Comparison of ENCODE assay signal across 1 cellular context in the genomic region with DNA sequence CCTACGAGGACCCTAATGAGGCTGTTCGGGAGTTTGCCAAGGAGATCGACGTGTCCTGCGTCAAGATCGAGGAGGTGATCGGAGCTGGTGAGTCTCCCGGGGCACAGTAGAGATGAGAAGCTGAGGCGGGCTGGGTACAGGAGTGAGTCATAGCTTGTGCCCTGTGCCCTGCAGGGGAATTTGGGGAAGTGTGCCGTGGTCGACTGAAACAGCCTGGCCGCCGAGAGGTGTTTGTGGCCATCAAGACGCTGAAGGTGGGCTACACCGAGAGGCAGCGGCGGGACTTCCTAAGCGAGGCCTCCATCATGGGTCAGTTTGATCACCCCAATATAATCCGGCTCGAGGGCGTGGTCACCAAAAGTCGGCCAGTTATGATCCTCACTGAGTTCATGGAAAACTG.
TF ChIP-seq lines count a peak whose summit lies in the region.

No MANE protein-coding gene starts in this region.

TF ChIP-seq in GM12878, 131 proteins besides CTCF, POLR2A, EP300 and RAD21:
- TF ChIP-seq NFIC (IDR thresholded peaks at IDR 0.05; ENCODE audit: low read depth, low read length) (no peak), SP1 (IDR thresholded peaks at IDR 0.05; ENCODE audit: low read depth, low read length) (no peak)
- TF ChIP-seq, protein P1, sequence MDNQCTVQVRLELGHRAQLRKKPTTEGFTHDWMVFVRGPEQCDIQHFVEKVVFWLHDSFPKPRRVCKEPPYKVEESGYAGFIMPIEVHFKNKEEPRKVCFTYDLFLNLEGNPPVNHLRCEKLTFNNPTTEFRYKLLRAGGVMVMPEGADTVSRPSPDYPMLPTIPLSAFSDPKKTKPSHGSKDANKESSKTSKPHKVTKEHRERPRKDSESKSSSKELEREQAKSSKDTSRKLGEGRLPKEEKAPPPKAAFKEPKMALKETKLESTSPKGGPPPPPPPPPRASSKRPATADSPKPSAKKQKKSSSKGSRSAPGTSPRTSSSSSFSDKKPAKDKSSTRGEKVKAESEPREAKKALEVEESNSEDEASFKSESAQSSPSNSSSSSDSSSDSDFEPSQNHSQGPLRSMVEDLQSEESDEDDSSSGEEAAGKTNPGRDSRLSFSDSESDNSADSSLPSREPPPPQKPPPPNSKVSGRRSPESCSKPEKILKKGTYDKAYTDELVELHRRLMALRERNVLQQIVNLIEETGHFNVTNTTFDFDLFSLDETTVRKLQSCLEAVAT (IDR thresholded peaks at IDR 0.05), result no peak
- TF ChIP-seq, protein P2, sequence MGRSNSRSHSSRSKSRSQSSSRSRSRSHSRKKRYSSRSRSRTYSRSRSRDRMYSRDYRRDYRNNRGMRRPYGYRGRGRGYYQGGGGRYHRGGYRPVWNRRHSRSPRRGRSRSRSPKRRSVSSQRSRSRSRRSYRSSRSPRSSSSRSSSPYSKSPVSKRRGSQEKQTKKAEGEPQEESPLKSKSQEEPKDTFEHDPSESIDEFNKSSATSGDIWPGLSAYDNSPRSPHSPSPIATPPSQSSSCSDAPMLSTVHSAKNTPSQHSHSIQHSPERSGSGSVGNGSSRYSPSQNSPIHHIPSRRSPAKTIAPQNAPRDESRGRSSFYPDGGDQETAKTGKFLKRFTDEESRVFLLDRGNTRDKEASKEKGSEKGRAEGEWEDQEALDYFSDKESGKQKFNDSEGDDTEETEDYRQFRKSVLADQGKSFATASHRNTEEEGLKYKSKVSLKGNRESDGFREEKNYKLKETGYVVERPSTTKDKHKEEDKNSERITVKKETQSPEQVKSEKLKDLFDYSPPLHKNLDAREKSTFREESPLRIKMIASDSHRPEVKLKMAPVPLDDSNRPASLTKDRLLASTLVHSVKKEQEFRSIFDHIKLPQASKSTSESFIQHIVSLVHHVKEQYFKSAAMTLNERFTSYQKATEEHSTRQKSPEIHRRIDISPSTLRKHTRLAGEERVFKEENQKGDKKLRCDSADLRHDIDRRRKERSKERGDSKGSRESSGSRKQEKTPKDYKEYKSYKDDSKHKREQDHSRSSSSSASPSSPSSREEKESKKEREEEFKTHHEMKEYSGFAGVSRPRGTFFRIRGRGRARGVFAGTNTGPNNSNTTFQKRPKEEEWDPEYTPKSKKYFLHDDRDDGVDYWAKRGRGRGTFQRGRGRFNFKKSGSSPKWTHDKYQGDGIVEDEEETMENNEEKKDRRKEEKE (IDR thresholded peaks at IDR 0.05), result no peak
- TF ChIP-seq, protein P3, sequence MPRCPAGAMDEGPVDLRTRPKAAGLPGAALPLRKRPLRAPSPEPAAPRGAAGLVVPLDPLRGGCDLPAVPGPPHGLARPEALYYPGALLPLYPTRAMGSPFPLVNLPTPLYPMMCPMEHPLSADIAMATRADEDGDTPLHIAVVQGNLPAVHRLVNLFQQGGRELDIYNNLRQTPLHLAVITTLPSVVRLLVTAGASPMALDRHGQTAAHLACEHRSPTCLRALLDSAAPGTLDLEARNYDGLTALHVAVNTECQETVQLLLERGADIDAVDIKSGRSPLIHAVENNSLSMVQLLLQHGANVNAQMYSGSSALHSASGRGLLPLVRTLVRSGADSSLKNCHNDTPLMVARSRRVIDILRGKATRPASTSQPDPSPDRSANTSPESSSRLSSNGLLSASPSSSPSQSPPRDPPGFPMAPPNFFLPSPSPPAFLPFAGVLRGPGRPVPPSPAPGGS (IDR thresholded peaks at IDR 0.05; ENCODE audit: borderline replicate concordance, insufficient read depth, low read depth, low read length, poor library complexity, severe bottlenecking), result no peak
TF ChIP-seq in GM12878: peak in this region for 0.
